In the genomic region with DNA sequence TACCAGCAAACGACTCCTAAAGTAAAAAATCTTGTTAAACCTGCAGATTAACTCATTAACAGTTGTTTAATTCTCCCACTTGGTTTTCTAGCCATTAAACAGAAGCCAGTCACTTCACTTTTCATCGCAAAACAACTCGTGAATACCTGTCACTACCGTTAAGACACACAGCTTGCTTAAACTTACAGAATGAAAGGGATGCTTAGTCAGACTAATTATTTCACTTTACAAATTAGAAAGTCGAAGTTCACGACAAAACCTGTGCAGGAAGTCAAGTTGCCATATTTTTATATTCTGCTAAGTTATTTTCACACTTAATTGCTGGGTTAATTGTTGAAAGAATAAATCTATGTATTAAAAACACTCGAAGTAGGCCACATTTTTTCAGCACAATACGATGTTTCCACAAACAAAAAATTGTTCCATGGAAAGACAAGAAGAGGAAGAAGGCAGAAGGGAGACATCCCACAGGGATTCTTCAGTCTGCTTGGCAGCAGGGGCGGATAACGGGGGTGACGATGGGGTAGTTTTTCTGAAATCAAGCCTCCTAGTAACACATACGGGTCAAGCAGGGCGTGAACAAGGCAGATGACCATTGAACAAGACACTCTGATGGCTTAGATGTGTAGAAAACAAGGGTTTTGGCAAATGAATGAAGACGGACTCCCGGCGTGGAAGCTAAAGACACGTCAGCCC, we compare ENCODE assay signal across 8 cellular contexts. TPM values are rescaled to one million over a fixed set of nuclear protein-coding genes. Genes with fewer than 3 reads are reported as not detected.
DNase-seq lines count a peak whose midpoint lies in the region; ATAC-seq and TF ChIP-seq lines count a peak whose summit lies in the region.

No MANE protein-coding gene starts in this region.

- peaks cover 26% of the 10 kb centered on the region for H3K36me3 ChIP-seq in brain microvascular endothelial cell (replicated peaks)
- peaks cover 5 to 25% (median 20%) of the 10 kb centered on the region in 4 donors for H3K36me3 ChIP-seq in liver (ENCODE audit: control insufficient read depth in 4 of 4, insufficient read depth in 3 of 4, low read depth in 1 of 4, low read length in 3 of 4)
- H3K36me3 ChIP-seq in thymus (ENCODE audit: control insufficient read depth, insufficient read depth), result peaks cover 4% of the 10 kb centered on the region

- DNase-seq in activated T-cell treated with anti-CD3 and anti-CD28 coated beads, Interleukin-2, amount 50 U/mL, for 24 hours, result peak; percentile 66
- DNase-seq in activated T-cell treated with anti-CD3 and anti-CD28 coated beads for 4 hours (no peak), NB4 (ENCODE audit: low read depth) (peak; percentile 25), brain microvascular endothelial cell (peak; percentile 8), NCI-H446 (lab: John Stamatoyannopoulos, UW) (no peak)

- TF ChIP-seq CTCF in NB4 (IDR thresholded peaks at IDR 0.05; ENCODE audit: low read depth, low read length) (no peak), brain microvascular endothelial cell (IDR thresholded peaks at IDR 0.05; ENCODE audit: low read depth, low read length, missing control alignments) (no peak), liver (IDR thresholded peaks at IDR 0.05; ENCODE audit: low read depth, low read length, missing input control) (no peak)

- peaks cover 55% of the 10 kb centered on the region for H3K4me1 Mint-ChIP-seq in activated T-cell treated with anti-CD3 and anti-CD28 coated beads, Interleukin-2, amount 50 U/mL, for 24 hours (ENCODE audit: low read depth)

- H3K27me3 ChIP-seq in brain microvascular endothelial cell (replicated peaks), result no peaks in the 10 kb centered on the region
- no peaks in the 10 kb centered on the region for H3K27me3 ChIP-seq in liver (ENCODE audit: control insufficient read depth in 4 of 4, insufficient read depth in 4 of 4, low read length in 3 of 4)
- H3K27me3 ChIP-seq in thymus (ENCODE audit: control insufficient read depth, insufficient read depth), result no peaks in the 10 kb centered on the region

- H3K9me3 ChIP-seq in liver (ENCODE audit: control insufficient read depth in 4 of 4, low read length in 3 of 4), result no peaks in the 10 kb centered on the region
- no peaks in the 10 kb centered on the region for H3K9me3 ChIP-seq in thymus (ENCODE audit: control insufficient read depth)

- peaks cover 53% of the 10 kb centered on the region for H3K36me3 Mint-ChIP-seq in activated T-cell treated with anti-CD3 and anti-CD28 coated beads, Interleukin-2, amount 50 U/mL, for 24 hours (ENCODE audit: low read depth)

- peak in 1 of 2 donors; percentile 11 for TF ChIP-seq RAD21 in liver (IDR thresholded peaks at IDR 0.05)

- H3K9me3 Mint-ChIP-seq in activated T-cell treated with anti-CD3 and anti-CD28 coated beads, Interleukin-2, amount 50 U/mL, for 24 hours, result peaks cover 5% of the 10 kb centered on the region

- 1% methylated on average over 17 of the region's 17 CpGs for WGBS in liver
- 9% methylated on average over 17 of the region's 17 CpGs for WGBS in thymus

- ATAC-seq in GM18868 (IDR thresholded peaks at IDR 0.05; ENCODE audit: unreplicated experiment), result no peak

- peak overlapping the region; percentile 80 for H3K4me3 ChIP-seq in NB4 (ENCODE audit: low read depth, low read length)
- peak overlapping the region; percentile 99 for H3K4me3 ChIP-seq in brain microvascular endothelial cell (ENCODE audit: low read depth, low read length)
- H3K4me3 ChIP-seq in liver (ENCODE audit: low read depth in 1 of 3, low read length in 3 of 3), result peak overlapping the region; percentile 91 to 98 (median 95)
- peak overlapping the region; percentile 86 for H3K4me3 ChIP-seq in thymus (ENCODE audit: low read length)

- peaks cover 5 to 16% (median 11%) of the 10 kb centered on the region in 4 donors for H3K4me1 ChIP-seq in liver (ENCODE audit: control insufficient read depth in 4 of 4, insufficient read depth in 4 of 4, low read length in 3 of 4)
- no peaks in the 10 kb centered on the region for H3K4me1 ChIP-seq in thymus (ENCODE audit: control insufficient read depth, insufficient read depth, low read length)

- H3K27ac ChIP-seq in brain microvascular endothelial cell, result peak overlapping the region; percentile 87
- H3K27ac ChIP-seq in liver (ENCODE audit: low read depth in 1 of 2, low read length in 2 of 2), result peak overlapping the region; percentile 95 to 98
- H3K27ac ChIP-seq in thymus (ENCODE audit: low read depth), result no peak overlapping the region

- peak overlapping the region; percentile 78 to 97 for H3K9ac ChIP-seq in liver (ENCODE audit: low read depth in 1 of 2, low read length in 2 of 2)

- TF ChIP-seq POLR2A in NB4 (IDR thresholded peaks at IDR 0.05; ENCODE audit: extremely low read depth, insufficient read length), result no peak

- H3K4me3 Mint-ChIP-seq in activated T-cell treated with anti-CD3 and anti-CD28 coated beads, Interleukin-2, amount 50 U/mL, for 24 hours, result peak overlapping the region; percentile 91

- in situ Hi-C loops in brain microvascular endothelial cell (cut with HindIII; ENCODE audit: low pct_ligation_motif_present, low sequenced_read_pairs), result no loop called here

- H3K27ac Mint-ChIP-seq in activated T-cell treated with anti-CD3 and anti-CD28 coated beads, Interleukin-2, amount 50 U/mL, for 24 hours, result peak overlapping the region; percentile 98

- no peaks in the 10 kb centered on the region for H3K27me3 Mint-ChIP-seq in activated T-cell treated with anti-CD3 and anti-CD28 coated beads, Interleukin-2, amount 50 U/mL, for 24 hours

TF ChIP-seq in liver, 16 proteins besides CTCF, POLR2A, EP300 and RAD21:
- TF ChIP-seq TAF1 (conservative IDR thresholded peaks at IDR 0.05) (no peak), HNF4G (IDR thresholded peaks at IDR 0.05) (no peak), RXRA (IDR thresholded peaks at IDR 0.05) (no peak), ZBTB33 (IDR thresholded peaks at IDR 0.05) (no peak), HNF4A (conservative IDR thresholded peaks at IDR 0.05) (no peak)
TF ChIP-seq in liver: peak in this region for 0.

RNA-seq across cellular contexts. Expression of gene SSR1, which starts 0.9 kb away (rescaled TPM):
- 100 to 1,000 TPM in 1 of 2 donors, 10 to 100 TPM in 1; 60.2 to 115 TPM for total RNA-seq in liver
- polyA plus RNA-seq in liver, result 10 to 100 TPM; 43.6 to 99.5 TPM
- 38.9 TPM for polyA plus RNA-seq in thymus

Comparison
In these comparisons a context has a peak if more than half of its experiments do, and no peak if none do; other contexts are left out.
1. DNase-seq: peak in activated T-cell treated with anti-CD3 and anti-CD28 coated beads, Interleukin-2, amount 50 U/mL, for 24 hours (single experiment), NB4 (single experiment) and brain microvascular endothelial cell (single experiment); none in activated T-cell treated with anti-CD3 and anti-CD28 coated beads for 4 hours (single experiment) and NCI-H446 (0 of 2).
2. Peak in every context shown above with its lines, with median percentiles within 50 percentile points of each other: H3K4me3 ChIP-seq.